8 cellular contexts compared by ENCODE assay signal in genomic region chr1:15835205-15835740, GRCh38. TPM values are rescaled to one million over a fixed set of nuclear protein-coding genes. Genes with fewer than 3 reads are reported as not detected.
A peak's percentile ranks its signal among the peaks of the same experiment; 100 is the strongest.
DNase-seq lines count a peak whose midpoint lies in the region; ATAC-seq and TF ChIP-seq lines count a peak whose summit lies in the region.

No MANE protein-coding gene starts in this region.

- DNase-seq in Caco-2 = no peak
- no peak for DNase-seq in Jurkat, Clone E6-1 (ENCODE audit: low read depth, low spot score)
- DNase-seq in immature natural killer cell = no peak
- no peak for DNase-seq in stimulated activated naive CD8-positive, alpha-beta T cell treated with anti-CD3 and anti-CD28 coated beads, Interleukin-15, Interleukin-2, amounts not matched to agents 100 U/mL and 50 U/mL, for 24 hours
- DNase-seq in HuH-7.5 (ENCODE audit: low spot score) = no peak
- DNase-seq in cerebellar nuclear complex (lab: John Stamatoyannopoulos, UW) = no peak

- TSS peak; percentile 6 for BruUV-seq in Caco-2 (replicated peaks; lab: Mats Ljungman, UMichigan)

- no peak for TF ChIP-seq CTCF in Caco-2 (IDR thresholded peaks at IDR 0.05; ENCODE audit: insufficient read depth in 1 of 2, low read depth in 1 of 2, low read length in 1 of 2, severe bottlenecking in 1 of 2, unreplicated experiment in 1 of 2)

- no peaks in the 10 kb centered on the region for H3K36me3 ChIP-seq in Caco-2 (ENCODE audit: control insufficient read depth, insufficient read depth, low read length)

- H3K4me3 ChIP-seq in Caco-2 (ENCODE audit: low read depth, low read length) = peak overlapping the region; percentile 64
- H3K4me3 ChIP-seq in Jurkat, Clone E6-1 (ENCODE audit: low read length) = peak overlapping the region; percentile 92

- peak overlapping the region; percentile 100 for H3K27ac ChIP-seq in angular gyrus (ENCODE audit: low read depth, low read length)

- H3K27ac Mint-ChIP-seq in Caco-2 (ENCODE audit: unreplicated experiment) = peak overlapping the region; percentile 96
- peak overlapping the region; percentile 96 to 98 (median 98) for H3K27ac Mint-ChIP-seq in immature natural killer cell

- H3K4me1 ChIP-seq in Caco-2 = no peaks in the 10 kb centered on the region

- H3K9me3 Mint-ChIP-seq in Caco-2 (ENCODE audit: unreplicated experiment) (no peaks in the 10 kb centered on the region), immature natural killer cell (no peaks in the 10 kb centered on the region)

- no peaks in the 10 kb centered on the region for H3K27me3 ChIP-seq in Caco-2 (replicated peaks; ENCODE audit: control insufficient read depth, insufficient read depth, low read length)

- POLR2A ChIA-PET in Caco-2 (lab: Charles Lee) = interaction anchor here (0.5 to 1.6 kb wide), 5 partner anchors 12 to 40 kb away, joined by 3 to 13 read pairs (median 9); partner anchors contain the start of gene SPEN

- H3K27me3 Mint-ChIP-seq in Caco-2 (ENCODE audit: insufficient read depth, unreplicated experiment) (no peaks in the 10 kb centered on the region), immature natural killer cell (ENCODE audit: low read depth in 3 of 3) (peaks cover 25 to 43% (median 26%) of the 10 kb centered on the region in 3 donors)

- peak; percentile 6 for ATAC-seq in GM21515 (IDR thresholded peaks at IDR 0.05; ENCODE audit: unreplicated experiment)
- ATAC-seq in stimulated activated naive CD8-positive, alpha-beta T cell treated with anti-CD3 and anti-CD28 coated beads, Interleukin-15, Interleukin-2, amounts not matched to agents 100 U/mL and 50 U/mL, for 24 hours = peak; percentile 7

- H3K4me3 Mint-ChIP-seq in Caco-2 (ENCODE audit: unreplicated experiment) (peak overlapping the region; percentile 88), immature natural killer cell (peak overlapping the region; percentile 94 to 97 (median 95))

- H3K9me3 ChIP-seq in Caco-2 = no peaks in the 10 kb centered on the region

- H3K36me3 Mint-ChIP-seq in Caco-2 (ENCODE audit: insufficient read depth, unreplicated experiment) = peaks cover 10% of the 10 kb centered on the region
- no peaks in the 10 kb centered on the region for H3K36me3 Mint-ChIP-seq in immature natural killer cell

- H3K4me1 Mint-ChIP-seq in Caco-2 (ENCODE audit: low read depth, unreplicated experiment) (peaks cover 3% of the 10 kb centered on the region), immature natural killer cell (peaks cover 31 to 55% of the 10 kb centered on the region in 2 donors)

- CTCF ChIA-PET in Caco-2 (lab: Charles Lee) = no interaction called here

- intact Hi-C loops in Caco-2 (cut with micrococcal nuclease; ENCODE audit: unreplicated experiment) = loop anchor here (1.0 to 10.0 kb wide), 2 partner anchors 40 to 220 kb away; partner anchors contain the start of gene DDI2

RNA-seq across cellular contexts. Expression of gene SPEN, which starts 12.2 kb away (rescaled TPM):
- total RNA-seq in Caco-2 (2022) = 46.4 and 47.3 TPM in 2 replicates
- polyA plus RNA-seq in Jurkat, Clone E6-1 (2012; ENCODE audit: insufficient read depth, insufficient read length) = 37.7 TPM
- polyA plus RNA-seq in immature natural killer cell = 10 to 100 TPM in 1 of 3 donors, 1 to 10 TPM in 2; 1.2 to 46.0 (median 6.0) TPM

RNA-seq across cellular contexts. Expression of gene UQCRHL, which starts 27.8 kb away (rescaled TPM):
- 1.8 and 1.9 TPM in 2 replicates for total RNA-seq in Caco-2 (2022)
- polyA plus RNA-seq in Jurkat, Clone E6-1 (2012; ENCODE audit: insufficient read depth, insufficient read length) = 2.0 TPM
- 1 to 10 TPM in 1 of 3 donors, under 1 TPM in 1, not detected in 1; 0.90 to 1.3 TPM for polyA plus RNA-seq in immature natural killer cell
